In genomic region chr7:150514748-150515222, GRCh38 we compare ENCODE assay signal across 8 cellular contexts. TPM values are rescaled to one million over a fixed set of nuclear protein-coding genes. Genes with fewer than 3 reads are reported as not detected.
A peak's percentile ranks its signal among the peaks of the same experiment; 100 is the strongest.
DNase-seq lines count a peak whose midpoint lies in the region; ATAC-seq and TF ChIP-seq lines count a peak whose summit lies in the region.

Gene GIMAP7 (plus strand): TSS chr7:150514872. CDS start chr7:150519975, 5,103 bp downstream.

- peak within 1 kb of the TSS; percentile 80 to 87 (median 82) for H3K27ac ChIP-seq in upper lobe of left lung

- TF ChIP-seq POLR2A in upper lobe of left lung (IDR thresholded peaks at IDR 0.05) (peak in 2 of 4 donors; percentile 30 to 70), erythroblast (IDR thresholded peaks at IDR 0.05; ENCODE audit: low read length) (no peak)

- H3K27ac Mint-ChIP-seq in activated naive CD4-positive, alpha-beta T cell treated with anti-CD3 and anti-CD28 coated beads, Interleukin-2, amount 10 ng/mL, durations not matched to agents 7 days and 5 days: peak within 1 kb of the TSS; percentile 99

- peak; percentile 75 for ATAC-seq in GM18868 (IDR thresholded peaks at IDR 0.05; ENCODE audit: unreplicated experiment)
- peak; percentile 60 for ATAC-seq in HG03460 (IDR thresholded peaks at IDR 0.05; ENCODE audit: unreplicated experiment)
- peak; percentile 55 to 59 for ATAC-seq in upper lobe of left lung (ENCODE audit: low FRiP score in 2 of 2)
- no peak for ATAC-seq in GM19467 (IDR thresholded peaks at IDR 0.05; ENCODE audit: unreplicated experiment)

- no peak for TF ChIP-seq CTCF in upper lobe of left lung (IDR thresholded peaks at IDR 0.05)

- TF ChIP-seq EP300 in upper lobe of left lung (IDR thresholded peaks at IDR 0.05): no peak

- DNase-seq in activated naive CD4-positive, alpha-beta T cell treated with anti-CD3 and anti-CD28 coated beads, Interleukin-2, amount 10 ng/mL, durations not matched to agents 7 days and 5 days: peak; percentile 83
- DNase-seq in mucosa of gallbladder (ENCODE audit: low spot score): peak; percentile 36
- DNase-seq in upper lobe of left lung: peak in 1 of 2 donors; percentile 21
- DNase-seq in NCI-H526 treated with DMSO at 0.1 percent for 48 hours (lab: John Stamatoyannopoulos, UW): no peak
- DNase-seq in erythroblast (lab: John Stamatoyannopoulos, UW): no peak

- peaks cover 48% of the 10 kb centered on the region for H3K4me1 Mint-ChIP-seq in activated naive CD4-positive, alpha-beta T cell treated with anti-CD3 and anti-CD28 coated beads, Interleukin-2, amount 10 ng/mL, durations not matched to agents 7 days and 5 days

- peak within 1 kb of the TSS; percentile 98 for H3K4me3 Mint-ChIP-seq in activated naive CD4-positive, alpha-beta T cell treated with anti-CD3 and anti-CD28 coated beads, Interleukin-2, amount 10 ng/mL, durations not matched to agents 7 days and 5 days

- H3K27me3 Mint-ChIP-seq in activated naive CD4-positive, alpha-beta T cell treated with anti-CD3 and anti-CD28 coated beads, Interleukin-2, amount 10 ng/mL, durations not matched to agents 7 days and 5 days: no peaks in the 10 kb centered on the region

- peaks cover 0 to 5% (median 2%) of the 10 kb centered on the region in 4 donors for H3K4me1 ChIP-seq in upper lobe of left lung

- peaks cover 63% of the 10 kb centered on the region for H3K36me3 Mint-ChIP-seq in activated naive CD4-positive, alpha-beta T cell treated with anti-CD3 and anti-CD28 coated beads, Interleukin-2, amount 10 ng/mL, durations not matched to agents 7 days and 5 days

- peaks cover 18% of the 10 kb centered on the region for H3K9me3 Mint-ChIP-seq in activated naive CD4-positive, alpha-beta T cell treated with anti-CD3 and anti-CD28 coated beads, Interleukin-2, amount 10 ng/mL, durations not matched to agents 7 days and 5 days

- CTCF ChIA-PET in activated naive CD4-positive, alpha-beta T cell treated with anti-CD3 and anti-CD28 coated beads, Interleukin-2, amount 10 ng/mL, durations not matched to agents 7 days and 5 days (lab: Charles Lee): interaction anchor here (0.8 to 4.0 kb wide), 10 partner anchors 11 to 228 kb away, joined by 3 to 44 read pairs (median 3); partner anchors contain the start of genes GIMAP1, GIMAP2 and GIMAP8

- H3K36me3 ChIP-seq in upper lobe of left lung: peaks cover 0 to under 1% (median 0%) of the 10 kb centered on the region in 4 donors

- no peaks in the 10 kb centered on the region for H3K27me3 ChIP-seq in upper lobe of left lung

- WGBS in upper lobe of left lung, 2 donors: 22 to 36% methylated on average over 3 of the region's 3 CpGs

- no peaks in the 10 kb centered on the region for H3K9me3 ChIP-seq in upper lobe of left lung

- H3K4me3 ChIP-seq in upper lobe of left lung: peak within 1 kb of the TSS; percentile 19 to 62 (median 41)

RNA-seq across cellular contexts. Expression of gene GIMAP7, which starts in this region (rescaled TPM):
- total RNA-seq in mucosa of gallbladder (16.9 TPM), upper lobe of left lung (10 to 100 TPM; 32.5 to 45.0 (median 36.8) TPM)

Comparison
In these comparisons a context has a peak if more than half of its experiments do, and no peak if none do; other contexts are left out.
1. DNase-seq: peak in activated naive CD4-positive, alpha-beta T cell treated with anti-CD3 and anti-CD28 coated beads, Interleukin-2, amount 10 ng/mL, durations not matched to agents 7 days and 5 days (single experiment) and mucosa of gallbladder (single experiment); none in NCI-H526 treated with DMSO at 0.1 percent for 48 hours (single experiment) and erythroblast (0 of 2).